In the genomic region with DNA sequence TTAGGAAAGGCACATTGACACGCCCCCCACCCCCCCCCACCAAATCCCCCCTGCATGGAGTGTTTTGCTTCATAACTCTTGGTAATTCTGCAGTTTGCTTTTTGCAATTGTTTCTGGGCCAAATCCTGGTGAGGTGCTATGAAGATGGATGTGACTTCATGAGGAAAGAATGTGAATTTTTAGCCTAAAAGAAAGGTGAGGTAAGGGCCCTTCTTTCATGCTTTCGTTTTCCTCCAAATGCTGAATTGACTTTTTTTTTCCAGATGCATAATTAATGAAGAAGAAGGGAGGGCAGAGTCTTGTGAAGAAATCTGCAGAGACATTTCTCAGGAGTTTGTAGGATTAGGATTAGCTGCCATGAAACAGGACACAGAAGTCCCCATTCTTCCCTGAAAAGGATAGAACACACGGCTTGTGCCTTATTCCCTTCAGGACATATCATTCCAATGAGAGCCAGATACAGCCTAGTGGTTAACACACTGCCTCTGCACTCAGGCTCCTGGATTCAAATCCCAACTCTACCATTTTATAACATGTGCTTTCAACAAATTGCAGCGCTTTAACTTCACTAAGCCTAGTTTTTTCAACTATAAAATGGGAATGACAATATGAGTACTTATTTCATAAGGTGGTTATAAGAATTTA, we compare ENCODE assay signal across 1 cellular context.
TF ChIP-seq lines count a peak whose summit lies in the region.

No MANE protein-coding gene starts in this region.

TF ChIP-seq in GM23338, 12 proteins besides CTCF, POLR2A, EP300 and RAD21 (continued from another document):
- TF ChIP-seq ZNF114 (CRISPR knock-in tag; IDR thresholded peaks at IDR 0.05), result no peak
- TF ChIP-seq NANOG (IDR thresholded peaks at IDR 0.05; ENCODE audit: borderline replicate concordance), result no peak
- TF ChIP-seq ZNF331 (CRISPR knock-in tag; IDR thresholded peaks at IDR 0.05; ENCODE audit: low read depth), result no peak
